In the genomic region with DNA sequence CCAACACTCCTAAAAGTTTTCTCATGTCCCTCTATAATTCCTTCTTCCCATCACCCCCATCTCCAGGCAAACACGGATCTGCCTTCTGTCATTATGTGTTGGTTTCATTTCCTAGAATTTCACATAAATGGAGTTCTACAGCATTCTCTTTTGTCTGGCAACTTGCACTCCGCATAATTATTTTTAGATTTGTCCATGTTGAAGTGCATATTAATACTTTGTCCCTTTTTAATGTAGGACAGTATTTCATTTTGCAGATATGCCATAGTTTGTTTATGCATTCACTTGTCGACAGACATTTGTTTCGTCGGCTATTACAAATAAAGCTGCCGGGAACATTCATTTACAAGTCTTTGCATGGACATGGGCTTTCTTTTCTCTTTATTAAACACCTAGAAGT, we compare ENCODE assay signal across 1 cellular context.
TF ChIP-seq lines count a peak whose summit lies in the region.

No MANE protein-coding gene starts in this region.

TF ChIP-seq in HepG2, 621 proteins besides CTCF, POLR2A, EP300 and RAD21 (continued from another document):
- TF ChIP-seq, protein P1, sequence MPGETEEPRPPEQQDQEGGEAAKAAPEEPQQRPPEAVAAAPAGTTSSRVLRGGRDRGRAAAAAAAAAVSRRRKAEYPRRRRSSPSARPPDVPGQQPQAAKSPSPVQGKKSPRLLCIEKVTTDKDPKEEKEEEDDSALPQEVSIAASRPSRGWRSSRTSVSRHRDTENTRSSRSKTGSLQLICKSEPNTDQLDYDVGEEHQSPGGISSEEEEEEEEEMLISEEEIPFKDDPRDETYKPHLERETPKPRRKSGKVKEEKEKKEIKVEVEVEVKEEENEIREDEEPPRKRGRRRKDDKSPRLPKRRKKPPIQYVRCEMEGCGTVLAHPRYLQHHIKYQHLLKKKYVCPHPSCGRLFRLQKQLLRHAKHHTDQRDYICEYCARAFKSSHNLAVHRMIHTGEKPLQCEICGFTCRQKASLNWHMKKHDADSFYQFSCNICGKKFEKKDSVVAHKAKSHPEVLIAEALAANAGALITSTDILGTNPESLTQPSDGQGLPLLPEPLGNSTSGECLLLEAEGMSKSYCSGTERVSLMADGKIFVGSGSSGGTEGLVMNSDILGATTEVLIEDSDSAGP (CRISPR knock-in tag; IDR thresholded peaks at IDR 0.05; ENCODE audit: borderline replicate concordance) = no peak
- no peak for TF ChIP-seq SALL1 (CRISPR knock-in tag; IDR thresholded peaks at IDR 0.05)
- TF ChIP-seq ZMYM4 (CRISPR knock-in tag; IDR thresholded peaks at IDR 0.05) = no peak
- TF ChIP-seq PAF1 (CRISPR knock-in tag; IDR thresholded peaks at IDR 0.05) = no peak
- no peak for TF ChIP-seq MAF1 (CRISPR knock-in tag; IDR thresholded peaks at IDR 0.05; ENCODE audit: borderline replicate concordance)
- no peak for TF ChIP-seq DNMT1 (CRISPR knock-in tag; IDR thresholded peaks at IDR 0.05)
- TF ChIP-seq RARG (CRISPR knock-in tag; IDR thresholded peaks at IDR 0.05; ENCODE audit: low read depth) = no peak
